Comparison of ENCODE assay signal across 1 cellular context in the genomic region with DNA sequence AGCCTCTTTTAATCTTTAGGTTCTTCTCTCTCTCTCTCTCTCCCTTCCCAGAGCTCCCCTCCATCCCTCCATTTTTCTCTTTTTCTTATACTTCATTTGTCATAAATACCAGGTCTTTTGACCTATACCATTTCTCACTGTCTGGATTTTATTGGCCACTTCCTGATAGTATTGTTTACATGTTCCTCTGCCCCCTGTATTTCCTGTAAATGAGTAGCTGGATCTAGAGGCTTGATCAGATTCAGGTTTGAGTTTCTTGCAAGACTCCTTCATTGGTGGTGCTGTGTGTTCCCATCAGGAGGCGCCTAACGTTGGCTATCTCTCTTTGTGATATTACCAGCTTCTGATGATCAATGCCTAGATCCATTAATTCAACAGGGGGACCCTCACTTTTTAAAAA.
TF ChIP-seq lines count a peak whose summit lies in the region.

No MANE protein-coding gene starts in this region.

TF ChIP-seq in GM23338, 12 proteins besides CTCF, POLR2A, EP300 and RAD21 (continued from another document):
- no peak for TF ChIP-seq ZNF331 (CRISPR knock-in tag; IDR thresholded peaks at IDR 0.05; ENCODE audit: low read depth)
- TF ChIP-seq EZH2 (IDR thresholded peaks at IDR 0.05; ENCODE audit: low read depth, unreplicated experiment): no peak
- TF ChIP-seq CREB1 (CRISPR knock-in tag; IDR thresholded peaks at IDR 0.05; ENCODE audit: low read depth): no peak
- TF ChIP-seq STAT1 (IDR thresholded peaks at IDR 0.05; ENCODE audit: unreplicated experiment): no peak
